In genomic region chr1:201673093-201673492, GRCh38 we compare ENCODE assay signal across 18 cellular contexts.
"Had no signal": no experiment of that assay in that cellular context is flagged by ENCODE, and none has a peak within 500 bp of the region (broad histone marks: within the 10 kb centered on the region; RNA-seq: fewer than 3 reads in every experiment).

No MANE protein-coding gene starts in this region.

- H3K4me1 Mint-ChIP-seq: central memory CD8-positive, alpha-beta T cell had no signal

- H3K27me3 Mint-ChIP-seq: activated naive CD8-positive, alpha-beta T cell treated with anti-CD3 and anti-CD28 coated beads for 36 hours had no signal

- H3K4me3 Mint-ChIP-seq: activated CD4-positive, alpha-beta memory T cell treated with anti-CD3 and anti-CD28 coated beads for 36 hours; activated naive CD8-positive, alpha-beta T cell treated with anti-CD3 and anti-CD28 coated beads for 36 hours; central memory CD8-positive, alpha-beta T cell had no signal

- H3K36me3 Mint-ChIP-seq: activated CD4-positive, alpha-beta memory T cell treated with anti-CD3 and anti-CD28 coated beads for 36 hours; activated naive CD8-positive, alpha-beta T cell treated with anti-CD3 and anti-CD28 coated beads for 36 hours had no signal

- DNase-seq: activated CD4-positive, alpha-beta memory T cell treated with anti-CD3 and anti-CD28 coated beads for 36 hours; activated CD4-positive, alpha-beta T cell treated with anti-CD3 and anti-CD28 coated beads for 48 hours; activated naive CD4-positive, alpha-beta T cell treated with Interleukin-2 at 50 U/mL for 16 hours; activated naive CD8-positive, alpha-beta T cell treated with anti-CD3 and anti-CD28 coated beads for 36 hours; activated T-cell treated with anti-CD3 and anti-CD28 coated beads, Interleukin-2, amount 50 U/mL, for 48 hours; colonic mucosa; heart left ventricle; islet precursor cell; left cardiac atrium; mesendoderm; nucleus accumbens; stimulated activated CD4-positive, alpha-beta T cell treated with anti-CD3 and anti-CD28 coated beads, Interleukin-4, amount 100 ng/mL, for 1 hour; stimulated activated naive CD4-positive, alpha-beta T cell; T-helper 9 cell; upper lobe of left lung had no signal

- ATAC-seq: gastroesophageal sphincter, heart left ventricle, left cardiac atrium, sciatic nerve had no signal

- H3K27ac Mint-ChIP-seq: activated CD4-positive, alpha-beta memory T cell treated with anti-CD3 and anti-CD28 coated beads for 36 hours; activated naive CD8-positive, alpha-beta T cell treated with anti-CD3 and anti-CD28 coated beads for 36 hours had no signal

- H3K9me3 Mint-ChIP-seq: activated CD4-positive, alpha-beta memory T cell treated with anti-CD3 and anti-CD28 coated beads for 36 hours; activated naive CD8-positive, alpha-beta T cell treated with anti-CD3 and anti-CD28 coated beads for 36 hours; central memory CD8-positive, alpha-beta T cell had no signal
